In the genomic region with DNA sequence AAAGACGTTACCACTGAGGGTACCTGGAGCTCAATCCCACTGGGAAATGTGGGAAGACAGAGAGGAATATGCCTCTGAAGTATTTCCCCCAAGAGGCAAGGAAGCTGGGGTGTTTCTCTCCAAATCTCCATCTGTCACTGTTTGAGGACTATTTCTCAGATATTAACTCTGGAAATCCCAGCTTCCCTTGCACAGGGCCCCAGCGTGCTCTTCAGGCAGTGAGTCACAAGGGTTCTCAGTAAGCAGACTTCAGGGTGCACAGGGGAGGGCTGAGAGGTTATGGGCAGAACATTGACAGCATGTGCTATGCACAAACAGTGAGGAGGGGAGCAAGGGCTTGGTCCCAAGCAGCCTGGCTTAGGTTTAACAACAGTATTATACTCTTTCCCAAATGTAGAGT, we compare ENCODE assay signal across 9 cellular contexts.
DNase-seq lines count a peak whose midpoint lies in the region; ATAC-seq and TF ChIP-seq lines count a peak whose summit lies in the region.
"Had no signal": no experiment of that assay in that cellular context is flagged by ENCODE, and none has a peak within 500 bp of the region (broad histone marks: within the 10 kb centered on the region; RNA-seq: fewer than 3 reads in every experiment).

No MANE protein-coding gene starts in this region.

- H3K9me3 ChIP-seq in breast epithelium (no peaks in the 10 kb centered on the region), upper lobe of right lung (no peaks in the 10 kb centered on the region)

- ATAC-seq in upper lobe of right lung (peak; percentile 50), Right ventricle myocardium inferior (no peak), HG03159 (IDR thresholded peaks at IDR 0.05; ENCODE audit: unreplicated experiment) (no peak)

- BruUV-seq in MCF 10A (replicated peaks; lab: Mats Ljungman, UMichigan), result no TSS peak

- H3K4me1 Mint-ChIP-seq in MCF 10A (ENCODE audit: insufficient read depth, unreplicated experiment) (no peaks in the 10 kb centered on the region), mesothelial cell of epicardium (peaks cover 2% of the 10 kb centered on the region)

- DNase-seq in MCF 10A (ENCODE audit: unreplicated experiment) (peak; percentile 42), breast epithelium (ENCODE audit: low spot score in 2 of 2) (no peak), RPMI8226 (peak; percentile 59), fibroblast of mammary gland (ENCODE audit: low read depth) (peak; percentile 44), upper lobe of right lung (no peak), mesothelial cell of epicardium (ENCODE audit: low spot score in 2 of 2, unreplicated experiment in 2 of 2) (no peak), Right ventricle myocardium inferior (ENCODE audit: missing footprints) (no peak)

- H3K36me3 Mint-ChIP-seq in MCF 10A (ENCODE audit: insufficient read depth, unreplicated experiment) (no peaks in the 10 kb centered on the region), mesothelial cell of epicardium (no peaks in the 10 kb centered on the region)
- H3K36me3 Mint-ChIP-seq: CD4-positive, alpha-beta memory T cell had no signal

- intact Hi-C loops in MCF 10A (cut with micrococcal nuclease), result no loop called here
- intact Hi-C loops in breast epithelium (cut with DNase I; ENCODE audit: low total_unique reads), result no loop called here
- intact Hi-C loops in upper lobe of right lung (cut with DNase I), result no loop called here
- intact Hi-C loops in Right ventricle myocardium inferior (cut with DNase I), result no loop called here

- H3K4me1 ChIP-seq in breast epithelium, result peaks cover 0 to 5% of the 10 kb centered on the region in 2 donors
- H3K4me1 ChIP-seq in upper lobe of right lung, result peaks cover 10% of the 10 kb centered on the region

- H3K27ac ChIP-seq in breast epithelium, result no peak overlapping the region
- H3K27ac ChIP-seq in upper lobe of right lung, result no peak overlapping the region

- no peak for TF ChIP-seq POLR2A in breast epithelium (IDR thresholded peaks at IDR 0.05)

- no peaks in the 10 kb centered on the region for H3K27me3 Mint-ChIP-seq in MCF 10A (ENCODE audit: insufficient read depth, unreplicated experiment)
- H3K27me3 Mint-ChIP-seq in mesothelial cell of epicardium (ENCODE audit: low read depth), result no peaks in the 10 kb centered on the region
- H3K27me3 Mint-ChIP-seq: CD4-positive, alpha-beta memory T cell had no signal

- H3K9me3 Mint-ChIP-seq in MCF 10A (ENCODE audit: unreplicated experiment) (no peaks in the 10 kb centered on the region), mesothelial cell of epicardium (peaks cover 4% of the 10 kb centered on the region)
- H3K9me3 Mint-ChIP-seq: CD4-positive, alpha-beta memory T cell had no signal

- POLR2A ChIA-PET in MCF 10A (lab: Yijun Ruan, JAX), result interaction anchor here (0.6 to 2.6 kb wide), 5 partner anchors 10 to 575 kb away, joined by 3 to 16 read pairs (median 12); no protein-coding TSS in a partner anchor

- H3K27me3 ChIP-seq in breast epithelium (no peaks in the 10 kb centered on the region), upper lobe of right lung (no peaks in the 10 kb centered on the region)

- CTCF ChIA-PET in MCF 10A (lab: Yijun Ruan, JAX), result interaction anchor here (0.6 to 4.2 kb wide), 8 partner anchors 9 to 330 kb away, joined by 3 to 30 read pairs (median 4); a partner anchor contains a TSS

- H3K4me3 Mint-ChIP-seq in MCF 10A (ENCODE audit: unreplicated experiment) (no peak overlapping the region), mesothelial cell of epicardium (no peak overlapping the region)
- H3K4me3 Mint-ChIP-seq: CD4-positive, alpha-beta memory T cell had no signal

- no peak for TF ChIP-seq CTCF in MCF 10A (IDR thresholded peaks at IDR 0.05; ENCODE audit: unreplicated experiment)
- no peak for TF ChIP-seq CTCF in breast epithelium (IDR thresholded peaks at IDR 0.05)
- no peak for TF ChIP-seq CTCF in fibroblast of mammary gland (conservative IDR thresholded peaks at IDR 0.05; ENCODE audit: control insufficient read depth, insufficient read depth, low read depth, low read length)
- TF ChIP-seq CTCF in upper lobe of right lung (IDR thresholded peaks at IDR 0.05), result no peak
- no peak for TF ChIP-seq CTCF in mesothelial cell of epicardium (IDR thresholded peaks at IDR 0.05; ENCODE audit: unreplicated experiment)

- no peaks in the 10 kb centered on the region for H3K36me3 ChIP-seq in breast epithelium
- no peaks in the 10 kb centered on the region for H3K36me3 ChIP-seq in upper lobe of right lung

- H3K4me3 ChIP-seq in breast epithelium (no peak overlapping the region), fibroblast of mammary gland (ENCODE audit: control insufficient read depth, low read depth, low read length) (no peak overlapping the region), upper lobe of right lung (no peak overlapping the region)

- H3K27ac Mint-ChIP-seq in MCF 10A (ENCODE audit: low read depth, unreplicated experiment), result no peak overlapping the region
- no peak overlapping the region for H3K27ac Mint-ChIP-seq in mesothelial cell of epicardium

Comparison
In these comparisons a context has a peak if more than half of its experiments do, and no peak if none do; other contexts are left out.
1. DNase-seq: peak in MCF 10A (single experiment), RPMI8226 (single experiment) and fibroblast of mammary gland (single experiment); none in breast epithelium (0 of 2), upper lobe of right lung (single experiment), mesothelial cell of epicardium (0 of 2) and Right ventricle myocardium inferior (single experiment).